Comparison of ENCODE assay signal across 14 cellular contexts in genomic region chr4:16745009-16745408, GRCh38.
A peak's percentile ranks its signal among the peaks of the same experiment; 100 is the strongest.
DNase-seq lines count a peak whose midpoint lies in the region; ATAC-seq, FAIRE-seq and TF ChIP-seq lines count a peak whose summit lies in the region.
"Had no signal": no experiment of that assay in that cellular context is flagged by ENCODE, and none has a peak within 500 bp of the region (broad histone marks: within the 10 kb centered on the region; RNA-seq: fewer than 3 reads in every experiment).

No MANE protein-coding gene starts in this region.

- H2BK15ac ChIP-seq in H9 (ENCODE audit: low read depth, low read length) = no peak overlapping the region

- H3K14ac ChIP-seq in H9 (ENCODE audit: insufficient read depth, low read length) = no peak overlapping the region

- WGBS in H9 (ENCODE audit: extremely low coverage, insufficient read length, low lambda C conversion rate) = no CpG with 5 or more reads among the region's 6 CpGs
- 62% methylated on average over 6 of the region's 6 CpGs for whole genome bisulfite sequencing in right cardiac atrium

- H3K4me1 ChIP-seq in H9 (ENCODE audit: insufficient read depth, low read length) (no peaks in the 10 kb centered on the region), astrocyte (ENCODE audit: insufficient read depth, low read length) (no peaks in the 10 kb centered on the region), right cardiac atrium (ENCODE audit: control insufficient read depth, insufficient read depth, low read length) (peaks cover 1% of the 10 kb centered on the region)

- no peak overlapping the region for H3K4ac ChIP-seq in H9 (ENCODE audit: low read depth, low read length)

- H4K5ac ChIP-seq in H9 (ENCODE audit: insufficient read length, low read depth, low read length) = no peak overlapping the region

- H3K4me1 Mint-ChIP-seq in H9 (peaks cover 0 to 3% of the 10 kb centered on the region in 2 experiments; a peak in 1 of 4 replicates), astrocyte (ENCODE audit: low read depth, unreplicated experiment) (no peaks in the 10 kb centered on the region), CD14-positive monocyte (no peaks in the 10 kb centered on the region)
- H3K4me1 Mint-ChIP-seq: activated CD4-positive, alpha-beta T cell treated with anti-CD3 and anti-CD28 coated beads for 36 hours had no signal

- H3K79me1 ChIP-seq in H9 (ENCODE audit: insufficient read depth, low read depth, low read length, poor library complexity, severe bottlenecking) = no peaks in the 10 kb centered on the region

- TF ChIP-seq CTCF in H9 (conservative IDR thresholded peaks at IDR 0.05) = no peak
- no peak for TF ChIP-seq CTCF in astrocyte (IDR thresholded peaks at IDR 0.05; ENCODE audit: insufficient read depth, low read depth, low read length)
- TF ChIP-seq CTCF in CD14-positive monocyte (IDR thresholded peaks at IDR 0.05) = no peak

- no peak overlapping the region for H2BK120ac ChIP-seq in H9 (ENCODE audit: low read depth, low read length, poor library complexity, severe bottlenecking)

- peak; percentile 82 to 86 for ATAC-seq in right cardiac atrium
- ATAC-seq: activated CD4-positive, alpha-beta T cell treated with anti-CD3 and anti-CD28 coated beads for 36 hours; K562 had no signal

- H3K79me2 ChIP-seq in H9 (ENCODE audit: insufficient read depth, low read length) (no peaks in the 10 kb centered on the region; the same call in 1 of the 2 replicates), astrocyte (ENCODE audit: insufficient read depth, low read length) (no peaks in the 10 kb centered on the region)

- no peak overlapping the region for H2BK12ac ChIP-seq in H9 (ENCODE audit: insufficient read length, low read depth, low read length)

- H2AK5ac ChIP-seq in H9 (ENCODE audit: insufficient read length, low read length) = no peak overlapping the region

- H3K23me2 ChIP-seq in H9 (ENCODE audit: insufficient read length, low read depth, low read length, poor library complexity, severe bottlenecking) = no peaks in the 10 kb centered on the region

- H3K9ac ChIP-seq in H9 (ENCODE audit: extremely low read depth, insufficient read length, low read length) = no peak overlapping the region
- H3K9ac ChIP-seq in astrocyte (ENCODE audit: low read length) = no peak overlapping the region

- no peaks in the 10 kb centered on the region for H4K20me1 ChIP-seq in H9 (ENCODE audit: control insufficient read depth, insufficient read depth, insufficient read length)
- no peaks in the 10 kb centered on the region for H4K20me1 ChIP-seq in astrocyte (ENCODE audit: insufficient read depth, low read length)

- H3K4me3 Mint-ChIP-seq in H9 = no peak overlapping the region
- H3K4me3 Mint-ChIP-seq in astrocyte (ENCODE audit: unreplicated experiment) = no peak overlapping the region
- H3K4me3 Mint-ChIP-seq in CD14-positive monocyte = no peak overlapping the region
- H3K4me3 Mint-ChIP-seq: activated CD4-positive, alpha-beta T cell treated with anti-CD3 and anti-CD28 coated beads for 36 hours had no signal

- no peak for DNase-seq in H9
- peak; percentile 82 for DNase-seq in astrocyte (ENCODE audit: low read depth)
- DNase-seq in right cardiac atrium = peak in 1 of 3 donors; percentile 20
- peak; percentile 64 for DNase-seq in skeletal muscle cell (ENCODE audit: low read depth)
- no peak for DNase-seq in glomerular visceral epithelial cell (ENCODE audit: extremely low spot score)
- no peak for DNase-seq in iPS-NIHi11 (ENCODE audit: low spot score)
- DNase-seq in CD14-positive monocyte (ENCODE audit: low spot score) = no peak
- no peak for DNase-seq in NCI-H1930 (lab: John Stamatoyannopoulos, UW)
- DNase-seq: activated CD4-positive, alpha-beta T cell treated with anti-CD3 and anti-CD28 coated beads for 36 hours; NCI-H187 treated with DMSO at 0.1 percent for 48 hours; small intestine had no signal

- H2BK5ac ChIP-seq in H9 (ENCODE audit: insufficient read length, low read length) = no peak overlapping the region

- no peaks in the 10 kb centered on the region for H3K9me3 Mint-ChIP-seq in H9
- no peaks in the 10 kb centered on the region for H3K9me3 Mint-ChIP-seq in astrocyte (ENCODE audit: unreplicated experiment)
- peaks cover 0 to 2% (median 0%) of the 10 kb centered on the region in 7 donors for H3K9me3 Mint-ChIP-seq in CD14-positive monocyte

- no peaks in the 10 kb centered on the region; a peak in 1 of 7 replicates for H3K36me3 Mint-ChIP-seq in H9 (ENCODE audit: insufficient read depth in 1 of 3, low read depth in 3 of 3)
- H3K36me3 Mint-ChIP-seq in astrocyte (ENCODE audit: low read depth, unreplicated experiment) = no peaks in the 10 kb centered on the region
- no peaks in the 10 kb centered on the region for H3K36me3 Mint-ChIP-seq in CD14-positive monocyte

- no peaks in the 10 kb centered on the region for H3K9me3 ChIP-seq in H9 (ENCODE audit: control insufficient read depth, low read depth, low read length)
- no peaks in the 10 kb centered on the region for H3K9me3 ChIP-seq in astrocyte (ENCODE audit: insufficient read depth, low read depth, low read length)
- no peaks in the 10 kb centered on the region for H3K9me3 ChIP-seq in right cardiac atrium (ENCODE audit: control insufficient read depth, low read length)

- H3K27ac ChIP-seq in H9 (ENCODE audit: insufficient read length, low read depth, low read length) (no peak overlapping the region), astrocyte (ENCODE audit: low read depth, low read length) (no peak overlapping the region), right cardiac atrium (ENCODE audit: low read length) (no peak overlapping the region)
- H3K27ac ChIP-seq: cardiac muscle cell had no signal

- H4K8ac ChIP-seq in H9 (replicated peaks; ENCODE audit: insufficient read length, low read depth, low read length) = no peak overlapping the region

- no peak overlapping the region for H3K18ac ChIP-seq in H9 (ENCODE audit: insufficient read length, low read depth, low read length)

- no peaks in the 10 kb centered on the region for H3K36me3 ChIP-seq in astrocyte (ENCODE audit: insufficient read depth, low read length)
- H3K36me3 ChIP-seq: cardiac muscle cell had no signal

- no peak overlapping the region for H3K4me2 ChIP-seq in H9 (ENCODE audit: insufficient read depth, insufficient read length, low read length)
- no peak overlapping the region for H3K4me2 ChIP-seq in astrocyte (ENCODE audit: low read length)

- no peak overlapping the region for H3K4me3 ChIP-seq in astrocyte (ENCODE audit: insufficient read depth, low read depth, low read length)
- H3K4me3 ChIP-seq in right cardiac atrium (ENCODE audit: low read length) = no peak overlapping the region
- no peak overlapping the region for H3K4me3 ChIP-seq in skeletal muscle cell (ENCODE audit: low read depth, low read length)
- H3K4me3 ChIP-seq: cardiac muscle cell, K562 had no signal

- peak; percentile 82 for FAIRE-seq in astrocyte (lab: Jason Lieb, UNC)
- FAIRE-seq: endothelial cell of umbilical vein, K562, small intestine had no signal

- H2AFZ ChIP-seq in H9 (ENCODE audit: low read length) = no peak overlapping the region
- no peak overlapping the region for H2AFZ ChIP-seq in astrocyte (ENCODE audit: low read depth, low read length)

- no peak overlapping the region for H2BK20ac ChIP-seq in H9 (ENCODE audit: low read depth, low read length, poor library complexity, severe bottlenecking)

- no peak overlapping the region for H4K91ac ChIP-seq in H9 (ENCODE audit: insufficient read length, low read depth, low read length)

- H3K27me3 Mint-ChIP-seq in H9 (ENCODE audit: low read depth) (no peaks in the 10 kb centered on the region), astrocyte (ENCODE audit: low read depth, unreplicated experiment) (no peaks in the 10 kb centered on the region), CD14-positive monocyte (ENCODE audit: low read depth in 3 of 3) (peaks cover 0 to 3% (median 2%) of the 10 kb centered on the region in 3 donors)
- H3K27me3 Mint-ChIP-seq: activated CD4-positive, alpha-beta T cell treated with anti-CD3 and anti-CD28 coated beads for 36 hours had no signal

- no peak overlapping the region for H3K23ac ChIP-seq in H9 (ENCODE audit: insufficient read length, low read depth, low read length)

- intact Hi-C loops in right cardiac atrium (cut with DNase I) (no loop called here), CD14-positive monocyte (cut with micrococcal nuclease) (no loop called here)

- no peaks in the 10 kb centered on the region for H3K27me3 ChIP-seq in H9 (ENCODE audit: insufficient read depth, low read length)
- no peaks in the 10 kb centered on the region for H3K27me3 ChIP-seq in astrocyte (ENCODE audit: insufficient read depth, low read length)
- no peaks in the 10 kb centered on the region for H3K27me3 ChIP-seq in right cardiac atrium (ENCODE audit: control insufficient read depth, insufficient read depth)
- H3K27me3 ChIP-seq: cardiac muscle cell had no signal

- H3K56ac ChIP-seq in H9 (ENCODE audit: insufficient read length, low read depth, low read length) = no peak overlapping the region

- no peak overlapping the region for H3T11ph ChIP-seq in H9 (ENCODE audit: low read length)

- H3K27ac Mint-ChIP-seq in H9 = peak overlapping the region; percentile 4 to 88 (median 32); a peak in 5 of 7 replicates
- H3K27ac Mint-ChIP-seq in astrocyte (ENCODE audit: unreplicated experiment) = no peak overlapping the region
- H3K27ac Mint-ChIP-seq in CD14-positive monocyte = no peak overlapping the region
- H3K27ac Mint-ChIP-seq: activated CD4-positive, alpha-beta T cell treated with anti-CD3 and anti-CD28 coated beads for 36 hours had no signal

Comparison
In these comparisons a context has a peak if more than half of its experiments do, and no peak if none do; other contexts are left out.
1. DNase-seq: peak in astrocyte (single experiment) and skeletal muscle cell (single experiment); none in H9 (single experiment), glomerular visceral epithelial cell (single experiment), iPS-NIHi11 (single experiment), CD14-positive monocyte (single experiment) and NCI-H1930 (0 of 2).
2. H3K27ac Mint-ChIP-seq: peak in H9 (3 of 3); none in astrocyte (single experiment) and CD14-positive monocyte (0 of 7).